Comparison of ENCODE assay signal across 31 cellular contexts in genomic region chr12:112216223-112216622, GRCh38.
"Had no signal": no experiment of that assay in that cellular context is flagged by ENCODE, and none has a peak within 500 bp of the region (broad histone marks: within the 10 kb centered on the region; RNA-seq: fewer than 3 reads in every experiment).

No MANE protein-coding gene starts in this region.

- H3K4me3 Mint-ChIP-seq: activated CD8-positive, alpha-beta T cell treated with anti-CD3 and anti-CD28 coated beads for 36 hours; activated naive CD4-positive, alpha-beta T cell treated with anti-CD3 and anti-CD28 coated beads for 36 hours; activated naive CD4-positive, alpha-beta T cell treated with anti-CD3 and anti-CD28 coated beads, Interleukin-2, amount 50 U/mL, for 24 hours; activated naive CD8-positive, alpha-beta T cell treated with anti-CD3 and anti-CD28 coated beads for 36 hours; activated naive CD8-positive, alpha-beta T cell treated with anti-CD3 and anti-CD28 coated beads, Interleukin-2, amount 50 U/mL, for 24 hours; activated T-cell treated with anti-CD3 and anti-CD28 coated beads, Interleukin-2, amount 50 U/mL, for 4 hours; activated T-helper 17 cell treated with anti-CD3 and anti-CD28 coated beads, Interleukin-2, amount 50 U/mL, for 72 hours; effector memory CD8-positive, alpha-beta T cell; WTC11 had no signal

- H3K4me1 ChIP-seq: adrenal gland, body of pancreas, esophagus muscularis mucosa, gastrocnemius medialis, heart right ventricle had no signal

- H3K4me1 Mint-ChIP-seq: activated naive CD4-positive, alpha-beta T cell treated with anti-CD3 and anti-CD28 coated beads, Interleukin-2, amount 50 U/mL, for 24 hours; activated naive CD8-positive, alpha-beta T cell treated with anti-CD3 and anti-CD28 coated beads for 36 hours; activated naive CD8-positive, alpha-beta T cell treated with anti-CD3 and anti-CD28 coated beads, Interleukin-2, amount 50 U/mL, for 24 hours; activated T-helper 17 cell treated with anti-CD3 and anti-CD28 coated beads, Interleukin-2, amount 50 U/mL, for 72 hours; WTC11 had no signal

- H3K9me3 ChIP-seq: adrenal gland, body of pancreas, esophagus muscularis mucosa, gastrocnemius medialis, heart right ventricle had no signal

- H3K27ac Mint-ChIP-seq: activated CD8-positive, alpha-beta T cell treated with anti-CD3 and anti-CD28 coated beads for 36 hours; activated naive CD4-positive, alpha-beta T cell treated with anti-CD3 and anti-CD28 coated beads for 36 hours; activated naive CD4-positive, alpha-beta T cell treated with anti-CD3 and anti-CD28 coated beads, Interleukin-2, amount 50 U/mL, for 24 hours; activated naive CD8-positive, alpha-beta T cell treated with anti-CD3 and anti-CD28 coated beads for 36 hours; activated T-helper 17 cell treated with anti-CD3 and anti-CD28 coated beads, Interleukin-2, amount 50 U/mL, for 72 hours; effector memory CD8-positive, alpha-beta T cell had no signal

- H3K27me3 ChIP-seq: adrenal gland, body of pancreas, esophagus muscularis mucosa, foreskin keratinocyte, gastrocnemius medialis, heart right ventricle had no signal

- DNase-seq: activated CD4-positive, alpha-beta T cell treated with anti-CD3 and anti-CD28 coated beads for 48 hours; activated CD4-positive, alpha-beta T cell treated with anti-CD3 and anti-CD28 coated beads, Interleukin-2, amount 50 U/mL, for 1 hour; activated CD4-positive, alpha-beta T cell treated with anti-CD3 and anti-CD28 coated beads, Interleukin-2, amount 50 U/mL, for 48 hours; activated CD8-positive, alpha-beta memory T cell treated with anti-CD3 and anti-CD28 coated beads for 24 hours; activated CD8-positive, alpha-beta T cell treated with anti-CD3 and anti-CD28 coated beads for 36 hours; activated effector memory CD4-positive, alpha-beta T cell treated with Interleukin-2 at 50 U/mL for 16 hours; activated naive CD4-positive, alpha-beta T cell treated with anti-CD3 and anti-CD28 coated beads for 36 hours; activated naive CD8-positive, alpha-beta T cell treated with anti-CD3 and anti-CD28 coated beads for 36 hours; activated naive CD8-positive, alpha-beta T cell treated with anti-CD3 and anti-CD28 coated beads, Interleukin-2, amount 50 U/mL, for 24 hours; activated T-cell treated with anti-CD3 and anti-CD28 coated beads, Interleukin-2, amount 50 U/mL, for 4 hours; adrenal gland; amygdala; aorta; body of pancreas; caudate nucleus; cortex of kidney; dermis blood vessel endothelial cell; effector CD4-positive, alpha-beta T cell; effector memory CD8-positive, alpha-beta T cell; erythroblast; foreskin keratinocyte; gastrocnemius medialis; glutamatergic neuron; heart right ventricle; T-helper 2 cell had no signal

- H3K27me3 Mint-ChIP-seq: activated CD8-positive, alpha-beta T cell treated with anti-CD3 and anti-CD28 coated beads for 36 hours; activated naive CD4-positive, alpha-beta T cell treated with anti-CD3 and anti-CD28 coated beads, Interleukin-2, amount 50 U/mL, for 24 hours; activated naive CD8-positive, alpha-beta T cell treated with anti-CD3 and anti-CD28 coated beads for 36 hours; activated naive CD8-positive, alpha-beta T cell treated with anti-CD3 and anti-CD28 coated beads, Interleukin-2, amount 50 U/mL, for 24 hours; activated T-helper 17 cell treated with anti-CD3 and anti-CD28 coated beads, Interleukin-2, amount 50 U/mL, for 72 hours; effector memory CD8-positive, alpha-beta T cell had no signal

- H3K27ac ChIP-seq: adrenal gland, body of pancreas, esophagus muscularis mucosa, foreskin keratinocyte, gastrocnemius medialis, heart right ventricle, VCaP had no signal

- H3K9me3 Mint-ChIP-seq: activated CD8-positive, alpha-beta T cell treated with anti-CD3 and anti-CD28 coated beads for 36 hours; activated naive CD4-positive, alpha-beta T cell treated with anti-CD3 and anti-CD28 coated beads for 36 hours; activated naive CD4-positive, alpha-beta T cell treated with anti-CD3 and anti-CD28 coated beads, Interleukin-2, amount 50 U/mL, for 24 hours; activated naive CD8-positive, alpha-beta T cell treated with anti-CD3 and anti-CD28 coated beads for 36 hours; activated naive CD8-positive, alpha-beta T cell treated with anti-CD3 and anti-CD28 coated beads, Interleukin-2, amount 50 U/mL, for 24 hours; activated T-cell treated with anti-CD3 and anti-CD28 coated beads, Interleukin-2, amount 50 U/mL, for 4 hours; activated T-helper 17 cell treated with anti-CD3 and anti-CD28 coated beads, Interleukin-2, amount 50 U/mL, for 72 hours; effector memory CD8-positive, alpha-beta T cell; WTC11 had no signal

- ATAC-seq: activated CD4-positive, CD25-positive, alpha-beta regulatory T cell treated with anti-CD3 and anti-CD28 coated beads, Interleukin-2, amount 50 U/mL, for 24 hours; activated CD8-positive, alpha-beta T cell treated with anti-CD3 and anti-CD28 coated beads for 36 hours; activated naive CD8-positive, alpha-beta T cell treated with anti-CD3 and anti-CD28 coated beads, Interleukin-2, amount 50 U/mL, for 24 hours; activated T-cell treated with anti-CD3 and anti-CD28 coated beads, Interleukin-2, amount 50 U/mL, for 4 hours; activated T-helper 17 cell treated with anti-CD3 and anti-CD28 coated beads, Interleukin-2, amount 50 U/mL, for 72 hours; body of pancreas; effector memory CD8-positive, alpha-beta T cell; foreskin keratinocyte; gastrocnemius medialis; heart right ventricle; WTC11 had no signal

- H3K4me3 ChIP-seq: adrenal gland, body of pancreas, esophagus muscularis mucosa, gastrocnemius medialis, heart right ventricle had no signal
